In the genomic region with DNA sequence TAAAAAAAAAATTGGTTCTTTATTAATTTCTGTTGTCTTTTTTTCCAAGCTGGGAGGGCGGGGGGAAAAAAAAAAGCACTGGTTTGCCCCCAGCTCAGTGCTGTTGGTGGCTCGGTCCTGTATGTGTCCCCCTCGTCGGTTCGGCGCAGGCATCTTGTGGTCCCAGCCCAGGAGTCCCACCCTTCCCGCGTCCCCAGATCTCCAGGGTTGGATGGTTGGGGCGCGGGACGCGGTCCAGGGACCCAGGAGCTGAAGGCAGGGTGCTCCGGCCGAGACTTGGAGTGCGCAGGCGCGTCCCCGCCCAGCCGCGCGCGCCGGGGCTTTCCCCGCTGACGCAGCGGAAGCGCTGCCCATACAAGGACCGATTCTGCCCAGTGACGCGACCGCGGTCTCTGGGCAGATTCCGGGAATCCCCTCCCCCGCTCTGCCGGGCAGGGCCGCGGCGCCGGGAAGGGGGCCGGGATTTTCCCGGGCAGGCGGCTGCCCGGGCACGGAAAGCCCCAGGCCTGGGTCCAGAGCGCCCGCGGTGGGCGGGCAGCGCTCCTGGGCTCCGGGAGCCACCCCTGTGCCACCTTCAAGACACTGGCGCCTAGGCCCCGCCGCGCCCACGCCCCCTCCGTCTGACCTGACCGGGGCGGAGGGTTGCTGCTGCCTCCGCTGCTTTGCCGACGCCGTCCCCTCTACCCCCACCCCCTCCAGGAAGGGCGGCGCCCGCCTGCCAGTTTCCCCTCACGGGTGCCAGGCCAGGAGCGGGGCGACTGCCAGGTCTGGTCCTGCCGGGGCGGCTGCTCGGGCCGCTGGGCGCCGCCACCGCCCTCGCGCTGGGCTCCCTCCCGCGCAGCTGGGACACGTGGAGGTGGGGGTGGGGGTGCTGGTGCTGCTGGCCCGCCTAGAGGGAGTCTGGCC, we compare ENCODE assay signal across 8 cellular contexts. TPM values are rescaled to one million over a fixed set of nuclear protein-coding genes. Genes with fewer than 3 reads are reported as not detected.
DNase-seq lines count a peak whose midpoint lies in the region; ATAC-seq and TF ChIP-seq lines count a peak whose summit lies in the region.

No MANE protein-coding gene starts in this region.

- no peaks in the 10 kb centered on the region for H3K79me2 ChIP-seq in GM23338 (replicated peaks; ENCODE audit: insufficient read depth)
- no peaks in the 10 kb centered on the region for H3K79me2 ChIP-seq in SU-DHL-6 (ENCODE audit: insufficient read depth, low read length)
- H3K79me2 ChIP-seq in parathyroid adenoma: peaks cover 8% of the 10 kb centered on the region

- peaks cover 33% of the 10 kb centered on the region for H3K4me1 ChIP-seq in GM23338 (ENCODE audit: insufficient read depth)
- peaks cover 35% of the 10 kb centered on the region for H3K4me1 ChIP-seq in parathyroid adenoma
- peaks cover 0 to 37% (median 28%) of the 10 kb centered on the region in 4 donors for H3K4me1 ChIP-seq in tibial artery

- H3K9me3 ChIP-seq in SU-DHL-6 (ENCODE audit: insufficient read depth, low read length) (no peaks in the 10 kb centered on the region), parathyroid adenoma (ENCODE audit: control insufficient read depth, low read length) (no peaks in the 10 kb centered on the region), tibial artery (no peaks in the 10 kb centered on the region)

- H3K4me3 Mint-ChIP-seq in GM23338: peak overlapping the region; percentile 85
- peak overlapping the region; percentile 93 for H3K4me3 Mint-ChIP-seq in activated naive CD8-positive, alpha-beta T cell treated with anti-CD3 and anti-CD28 coated beads, Interleukin-2, amount 50 U/mL, for 24 hours

- H3K27me3 ChIP-seq in GM23338 (ENCODE audit: insufficient read depth): peaks cover 27% of the 10 kb centered on the region
- H3K27me3 ChIP-seq in SU-DHL-6 (ENCODE audit: low read length): no peaks in the 10 kb centered on the region
- H3K27me3 ChIP-seq in parathyroid adenoma (ENCODE audit: control insufficient read depth, insufficient read depth, low read length): no peaks in the 10 kb centered on the region
- H3K27me3 ChIP-seq in tibial artery: no peaks in the 10 kb centered on the region

- ATAC-seq in GM23338: peak; percentile 15
- ATAC-seq in activated naive CD8-positive, alpha-beta T cell treated with anti-CD3 and anti-CD28 coated beads, Interleukin-2, amount 50 U/mL, for 24 hours: peak; percentile 33
- peak; percentile 62 for ATAC-seq in Right ventricle myocardium superior (ENCODE audit: poor library complexity)

- peak; percentile 77 for TF ChIP-seq POLR2A in NB4 (IDR thresholded peaks at IDR 0.05; ENCODE audit: extremely low read depth, insufficient read length)

- H3K36me3 ChIP-seq in GM23338 (ENCODE audit: insufficient read depth): no peaks in the 10 kb centered on the region
- no peaks in the 10 kb centered on the region for H3K36me3 ChIP-seq in SU-DHL-6 (ENCODE audit: low read length)
- no peaks in the 10 kb centered on the region for H3K36me3 ChIP-seq in parathyroid adenoma (ENCODE audit: control insufficient read depth, insufficient read depth, low read length)
- H3K36me3 ChIP-seq in tibial artery: peaks cover under 1 to 15% (median 9%) of the 10 kb centered on the region in 3 donors

- H3K9me3 Mint-ChIP-seq in GM23338: peaks cover 3% of the 10 kb centered on the region; the same call in 2 of the 3 replicates
- no peaks in the 10 kb centered on the region for H3K9me3 Mint-ChIP-seq in activated naive CD8-positive, alpha-beta T cell treated with anti-CD3 and anti-CD28 coated beads, Interleukin-2, amount 50 U/mL, for 24 hours

- TF ChIP-seq CTCF in GM23338 (conservative IDR thresholded peaks at IDR 0.05; ENCODE audit: low read depth in 2 of 2) (no peak), NB4 (IDR thresholded peaks at IDR 0.05; ENCODE audit: low read depth, low read length) (no peak), SU-DHL-6 (IDR thresholded peaks at IDR 0.05; ENCODE audit: insufficient read depth, low read length, poor library complexity, severe bottlenecking) (no peak), parathyroid adenoma (IDR thresholded peaks at IDR 0.05) (peak; percentile 11), tibial artery (IDR thresholded peaks at IDR 0.05) (peak; percentile 4)

- H3K9me2 ChIP-seq in GM23338 (ENCODE audit: insufficient read depth): no peaks in the 10 kb centered on the region
- no peaks in the 10 kb centered on the region for H3K9me2 ChIP-seq in SU-DHL-6 (replicated peaks; ENCODE audit: insufficient read depth, low read length)

- H4K20me1 ChIP-seq in GM23338 (replicated peaks; ENCODE audit: insufficient read depth) (no peaks in the 10 kb centered on the region), SU-DHL-6 (ENCODE audit: low read depth, low read length) (no peaks in the 10 kb centered on the region)

- peak overlapping the region; percentile 43; the same call in 1 of the 2 replicates for H2AFZ ChIP-seq in GM23338
- peak overlapping the region; percentile 65 for H2AFZ ChIP-seq in SU-DHL-6 (ENCODE audit: low read depth, low read length, severe bottlenecking)
- H2AFZ ChIP-seq in parathyroid adenoma: peak overlapping the region; percentile 61

- intact Hi-C loops in Right ventricle myocardium superior (cut with DNase I): no loop called here
- intact Hi-C loops in tibial artery (cut with DNase I; ENCODE audit: low total_unique reads): loop anchor here (2.0 to 10.0 kb wide), 2 partner anchors 15 to 1051 kb away; no protein-coding TSS in a partner anchor

- peak overlapping the region; percentile 87; the same call in 1 of the 2 replicates for H3K27ac Mint-ChIP-seq in GM23338
- H3K27ac Mint-ChIP-seq in activated naive CD8-positive, alpha-beta T cell treated with anti-CD3 and anti-CD28 coated beads, Interleukin-2, amount 50 U/mL, for 24 hours: peak overlapping the region; percentile 98

- DNase-seq in DMS153 treated with DMSO at 0.1 percent for 48 hours (lab: John Stamatoyannopoulos, UW; ENCODE audit: unreplicated experiment) (peak; percentile 87), GM23338 (ENCODE audit: low spot score) (peak; percentile 94), NB4 (ENCODE audit: low read depth) (peak; percentile 91), Right ventricle myocardium superior (peak; percentile 96), tibial artery (peak; percentile 89 to 97)
- DNase-seq in activated naive CD8-positive, alpha-beta T cell treated with anti-CD3 and anti-CD28 coated beads, Interleukin-2, amount 50 U/mL, for 24 hours: peak; percentile 95

- H3K4me3 ChIP-seq in GM23338: peak overlapping the region; percentile 83
- peak overlapping the region; percentile 78 for H3K4me3 ChIP-seq in NB4 (ENCODE audit: low read depth, low read length)
- H3K4me3 ChIP-seq in SU-DHL-6 (ENCODE audit: insufficient read depth, low read length, poor library complexity, severe bottlenecking): peak overlapping the region; percentile 60
- H3K4me3 ChIP-seq in parathyroid adenoma (ENCODE audit: low read depth, low read length): peak overlapping the region; percentile 97
- peak overlapping the region; percentile 86 to 96 for H3K4me3 ChIP-seq in tibial artery

- H3K4me2 ChIP-seq in GM23338 (peak overlapping the region; percentile 96), SU-DHL-6 (ENCODE audit: low read depth, low read length, poor library complexity, severe bottlenecking) (peak overlapping the region; percentile 94), parathyroid adenoma (ENCODE audit: low read length) (peak overlapping the region; percentile 87)

- H3K4me1 Mint-ChIP-seq in GM23338: peaks cover 32% of the 10 kb centered on the region
- H3K4me1 Mint-ChIP-seq in activated naive CD8-positive, alpha-beta T cell treated with anti-CD3 and anti-CD28 coated beads, Interleukin-2, amount 50 U/mL, for 24 hours: peaks cover 45% of the 10 kb centered on the region

- H3F3A ChIP-seq in GM23338 (replicated peaks; ENCODE audit: low read depth) (peaks cover 32% of the 10 kb centered on the region), SU-DHL-6 (ENCODE audit: insufficient read depth) (peaks cover 30% of the 10 kb centered on the region)

- H3K27ac ChIP-seq in GM23338 (ENCODE audit: low read depth) (peak overlapping the region; percentile 90), SU-DHL-6 (ENCODE audit: low read depth, low read length) (peak overlapping the region; percentile 70), parathyroid adenoma (peak overlapping the region; percentile 100), tibial artery (peak overlapping the region; percentile 98 to 99)

- H3K27me3 Mint-ChIP-seq in GM23338 (ENCODE audit: insufficient read depth, low read depth, poor library complexity): peaks cover 44% of the 10 kb centered on the region
- H3K27me3 Mint-ChIP-seq in activated naive CD8-positive, alpha-beta T cell treated with anti-CD3 and anti-CD28 coated beads, Interleukin-2, amount 50 U/mL, for 24 hours: no peaks in the 10 kb centered on the region

- H3K9ac ChIP-seq in SU-DHL-6 (ENCODE audit: low read length): peak overlapping the region; percentile 77
- peak overlapping the region; percentile 87 for H3K9ac ChIP-seq in parathyroid adenoma

- peaks cover 24% of the 10 kb centered on the region for H3K36me3 Mint-ChIP-seq in GM23338 (ENCODE audit: low read depth)
- peaks cover 11% of the 10 kb centered on the region for H3K36me3 Mint-ChIP-seq in activated naive CD8-positive, alpha-beta T cell treated with anti-CD3 and anti-CD28 coated beads, Interleukin-2, amount 50 U/mL, for 24 hours (ENCODE audit: low read depth)

TF ChIP-seq in GM23338, 12 proteins besides CTCF, POLR2A, EP300 and RAD21 (continues in another document):
- TF ChIP-seq POLR2AphosphoS5 (IDR thresholded peaks at IDR 0.05; ENCODE audit: low read depth) (peak; percentile 52), ZNF331 (CRISPR knock-in tag; IDR thresholded peaks at IDR 0.05; ENCODE audit: low read depth) (no peak)

RNA-seq across cellular contexts. Expression of a gene that starts 2.3 kb away (rescaled TPM):
- total RNA-seq in GM23338 (2014; rRNA removed; shearing (Covaris generic)): 16.0 and 20.2 TPM in 2 replicates
- 7.7 and 7.8 TPM in 2 replicates for polyA plus RNA-seq in GM23338 (2016; fragmentation: Nextera tagmentation; extraction: Ambion mirVana)
- total RNA-seq in Right ventricle myocardium superior: 23.9 TPM

RNA-seq across cellular contexts. Expression of a gene that starts 8.1 kb away (rescaled TPM):
- 465 and 486 TPM in 2 replicates for total RNA-seq in GM23338 (2014; rRNA removed; shearing (Covaris generic))
- 314 and 346 TPM in 2 replicates for polyA plus RNA-seq in GM23338 (2016; fragmentation: Nextera tagmentation; extraction: Ambion mirVana)
- total RNA-seq in Right ventricle myocardium superior: 684 TPM

RNA-seq across cellular contexts. Expression of a gene that starts 8.3 kb away (rescaled TPM):
- total RNA-seq in GM23338 (2014; rRNA removed; shearing (Covaris generic)): 0.38 TPM in 1 of 2 replicates, not detected in the other
- 38.5 and 42.2 TPM in 2 replicates for polyA plus RNA-seq in GM23338 (2016; fragmentation: Nextera tagmentation; extraction: Ambion mirVana)
- total RNA-seq in Right ventricle myocardium superior: 1.6 TPM

RNA-seq across cellular contexts. Expression of a gene that starts 12.8 kb away (rescaled TPM):
- total RNA-seq in GM23338 (2014; rRNA removed; shearing (Covaris generic)): 62.6 and 68.2 TPM in 2 replicates
- 39.4 and 40.5 TPM in 2 replicates for polyA plus RNA-seq in GM23338 (2016; fragmentation: Nextera tagmentation; extraction: Ambion mirVana)
- 6.3 TPM for total RNA-seq in Right ventricle myocardium superior

RNA-seq across cellular contexts. Expression of a gene that starts 18.2 kb away (rescaled TPM):
- 85.3 and 86.4 TPM in 2 replicates for total RNA-seq in GM23338 (2014; rRNA removed; shearing (Covaris generic))
- 46.9 and 56.9 TPM in 2 replicates for polyA plus RNA-seq in GM23338 (2016; fragmentation: Nextera tagmentation; extraction: Ambion mirVana)
- 43.6 TPM for total RNA-seq in Right ventricle myocardium superior

Comparison
In these comparisons a context has a peak if more than half of its experiments do, and no peak if none do; other contexts are left out.
1. Peak in every context shown above with its lines: DNase-seq, ATAC-seq, H3K4me3 ChIP-seq and H3K27ac ChIP-seq.
2. CTCF ChIP-seq: peak in parathyroid adenoma (single experiment) and tibial artery (2 of 2); none in GM23338 (0 of 2), NB4 (single experiment) and SU-DHL-6 (single experiment).